In genomic region chr15:60574801-60575631, GRCh38 we compare ENCODE assay signal across 1 cellular context.
TF ChIP-seq lines count a peak whose summit lies in the region.

No MANE protein-coding gene starts in this region.

TF ChIP-seq in HepG2, 621 proteins besides CTCF, POLR2A, EP300 and RAD21 (continued from another document and continues in another):
- peak; percentile 88 for TF ChIP-seq FOXP4 (CRISPR knock-in tag; IDR thresholded peaks at IDR 0.05)
- peak; percentile 26; the same call in 1 of the 2 replicates for TF ChIP-seq POGZ (CRISPR knock-in tag; IDR thresholded peaks at IDR 0.05)
- 0 out of 2 replicates have a peak, but pooled peaks have one; percentile 18 for TF ChIP-seq HDAC1 (CRISPR knock-in tag; IDR thresholded peaks at IDR 0.05)
- TF ChIP-seq ZBTB40 (IDR thresholded peaks at IDR 0.05) = no peak
- TF ChIP-seq ZBTB40 (CRISPR knock-in tag; IDR thresholded peaks at IDR 0.05) = no peak
- no peak for TF ChIP-seq ARID2 (CRISPR knock-in tag; IDR thresholded peaks at IDR 0.05; ENCODE audit: borderline replicate concordance)
- TF ChIP-seq ZBTB43 (CRISPR knock-in tag; conservative IDR thresholded peaks at IDR 0.05) = no peak
- TF ChIP-seq ZNF883 (CRISPR knock-in tag; IDR thresholded peaks at IDR 0.05; ENCODE audit: not compliant biosample characterization) = no peak
- TF ChIP-seq HNF4A (CRISPR knock-in tag; IDR thresholded peaks at IDR 0.05) = peak; percentile 53; the same call in 1 of the 2 replicates
- no peak for TF ChIP-seq ZNF616 (CRISPR knock-in tag; IDR thresholded peaks at IDR 0.05; ENCODE audit: low read depth)
- peak; percentile 85 for TF ChIP-seq ZBTB39 (CRISPR knock-in tag; IDR thresholded peaks at IDR 0.05)
- TF ChIP-seq RARA (CRISPR knock-in tag; IDR thresholded peaks at IDR 0.05) = peak; percentile 72
- TF ChIP-seq MED1 (CRISPR knock-in tag; IDR thresholded peaks at IDR 0.05) = peak; percentile 76
- no peak for TF ChIP-seq DDIT3 (CRISPR knock-in tag; IDR thresholded peaks at IDR 0.05)
- no peak for TF ChIP-seq HMGXB3 (CRISPR knock-in tag; IDR thresholded peaks at IDR 0.05; ENCODE audit: borderline replicate concordance)
- 0 out of 2 replicates have a peak, but pooled peaks have one; percentile 25 for TF ChIP-seq HIC2 (CRISPR knock-in tag; IDR thresholded peaks at IDR 0.05; ENCODE audit: low read depth)
- no peak for TF ChIP-seq CBX2 (IDR thresholded peaks at IDR 0.05; ENCODE audit: low read depth, low read length)
- TF ChIP-seq CBX2 (CRISPR knock-in tag; IDR thresholded peaks at IDR 0.05; ENCODE audit: low read depth) = no peak
- TF ChIP-seq RFX3 (CRISPR knock-in tag; IDR thresholded peaks at IDR 0.05) = no peak
- no peak; the same call in 1 of the 2 replicates for TF ChIP-seq FOSL2 (CRISPR knock-in tag; IDR thresholded peaks at IDR 0.05)
- TF ChIP-seq ZNF615 (CRISPR knock-in tag; IDR thresholded peaks at IDR 0.05; ENCODE audit: borderline replicate concordance) = no peak
- no peak for TF ChIP-seq ZNF460 (CRISPR knock-in tag; IDR thresholded peaks at IDR 0.05; ENCODE audit: borderline replicate concordance)
- TF ChIP-seq RXRB (CRISPR knock-in tag; IDR thresholded peaks at IDR 0.05; ENCODE audit: borderline replicate concordance) = peak; percentile 57; the same call in 1 of the 2 replicates
- TF ChIP-seq HMGXB4 (CRISPR knock-in tag; IDR thresholded peaks at IDR 0.05; ENCODE audit: borderline replicate concordance in 1 of 2, low read depth in 1 of 2) = 0 out of 4 replicates have a peak, but pooled peaks of 1 of the 2 experiments have one; percentile 21
- no peak for TF ChIP-seq TFDP1 (CRISPR knock-in tag; IDR thresholded peaks at IDR 0.05; ENCODE audit: borderline replicate concordance)
- peak; percentile 48 for TF ChIP-seq TCF7 (IDR thresholded peaks at IDR 0.05; ENCODE audit: low read depth)
- TF ChIP-seq ZNF773 (CRISPR knock-in tag; IDR thresholded peaks at IDR 0.05; ENCODE audit: borderline replicate concordance) = no peak
